ENCODE assay signal across 8 cellular contexts in genomic region chr2:168136392-168136977, GRCh38.
DNase-seq lines count a peak whose midpoint lies in the region; ATAC-seq, FAIRE-seq and TF ChIP-seq lines count a peak whose summit lies in the region.

No MANE protein-coding gene starts in this region.

- intact Hi-C loops in sciatic nerve (cut with DNase I): no loop called here

- TF ChIP-seq POLR2A in A549 (IDR thresholded peaks at IDR 0.05; ENCODE audit: low read length): no peak

- no peak overlapping the region for H3K9ac ChIP-seq in fibroblast of lung (ENCODE audit: insufficient read depth, low read length)

- no peaks in the 10 kb centered on the region for H3K79me2 ChIP-seq in fibroblast of lung (ENCODE audit: control insufficient read depth, insufficient read depth, low read length)

- peak; percentile 50 for TF ChIP-seq CTCF in A549 (IDR thresholded peaks at IDR 0.05)
- peak; percentile 39 for TF ChIP-seq CTCF in GM12864 (IDR thresholded peaks at IDR 0.05; ENCODE audit: low read depth, low read length, missing control alignments)
- peak in 1 of 2 donors; percentile 51 for TF ChIP-seq CTCF in fibroblast of lung (conservative IDR thresholded peaks at IDR 0.05 in 1 of 2, IDR thresholded peaks at IDR 0.05 in 1 of 2; ENCODE audit: low read depth in 1 of 2, low read length in 2 of 2)

- DNase-seq in A549 (ENCODE audit: low read depth in 1 of 2, low spot score in 1 of 2): peak; percentile 15 to 52
- no peak for DNase-seq in GM12864 (ENCODE audit: low read depth)
- peak; percentile 54 for DNase-seq in RPMI7951 (ENCODE audit: low read depth)
- DNase-seq in fibroblast of lung (ENCODE audit: low read depth in 2 of 2): peak; percentile 45 to 65
- DNase-seq in sciatic nerve (ENCODE audit: low spot score): no peak
- no peak for DNase-seq in DMS153 (lab: John Stamatoyannopoulos, UW)
- DNase-seq in cerebellar nuclear complex (lab: John Stamatoyannopoulos, UW): no peak

- H2AFZ ChIP-seq in fibroblast of lung (ENCODE audit: low read length): no peak overlapping the region

- FAIRE-seq in A549 (lab: Jason Lieb, UNC): no peak

- H3K4me3 ChIP-seq in A549: no peak overlapping the region
- H3K4me3 ChIP-seq in GM12864 (ENCODE audit: low read depth, low read length): no peak overlapping the region
- no peak overlapping the region for H3K4me3 ChIP-seq in fibroblast of lung (replicated peaks in 1 of 4; ENCODE audit: control extremely low read depth in 1 of 4, insufficient read depth in 1 of 4, low read depth in 3 of 4, low read length in 4 of 4)

- no peaks in the 10 kb centered on the region for H3K27me3 ChIP-seq in fibroblast of lung (ENCODE audit: control insufficient read depth, insufficient read depth, low read length)

- H3K4me1 ChIP-seq in A549 (peaks cover 10% of the 10 kb centered on the region), fibroblast of lung (ENCODE audit: control insufficient read depth, extremely low read depth, insufficient read depth, low read length) (peaks cover 4% of the 10 kb centered on the region)

- H4K20me1 ChIP-seq in fibroblast of lung (ENCODE audit: control insufficient read depth, extremely low read depth, insufficient read depth, low read length): no peaks in the 10 kb centered on the region

- no peak overlapping the region for H3K4me2 ChIP-seq in A549
- no peak overlapping the region for H3K4me2 ChIP-seq in fibroblast of lung (ENCODE audit: extremely low read depth, insufficient read depth, low read length)

- H3K9me3 ChIP-seq in A549: no peaks in the 10 kb centered on the region
- no peaks in the 10 kb centered on the region for H3K9me3 ChIP-seq in fibroblast of lung (ENCODE audit: control insufficient read depth, insufficient read depth, low read depth, low read length)

- 10% methylated on average over 2 of the region's 2 CpGs for WGBS in A549 (ENCODE audit: missing lambda C conversion rate)

- CTCF ChIA-PET in A549 (lab: Yijun Ruan, JAX): interaction anchor here (1.6 kb wide), 1 partner anchor 70 kb away, joined by 4 read pairs; no protein-coding TSS in a partner anchor

- no peak overlapping the region for H3K27ac ChIP-seq in A549
- H3K27ac ChIP-seq in fibroblast of lung (ENCODE audit: insufficient read depth, low read length): no peak overlapping the region

- ATAC-seq in A549: peak; percentile 39 to 70; a peak in 4 of 6 replicates
- peak; percentile 72 for ATAC-seq in HG03378 (IDR thresholded peaks at IDR 0.05; ENCODE audit: unreplicated experiment)
- ATAC-seq in sciatic nerve: peak; percentile 50

- TF ChIP-seq RAD21 in A549 (conservative IDR thresholded peaks at IDR 0.05 in 1 of 2, IDR thresholded peaks at IDR 0.05 in 1 of 2): peak; percentile 31 to 40; a peak in 2 of 5 replicates

- TF ChIP-seq EP300 in A549 (IDR thresholded peaks at IDR 0.05): no peak

- POLR2A ChIA-PET in A549 (lab: Yijun Ruan, JAX): no interaction called here

- peaks cover 2% of the 10 kb centered on the region for H3K36me3 ChIP-seq in fibroblast of lung (ENCODE audit: control insufficient read depth, insufficient read depth, low read length)

TF ChIP-seq in A549, 52 proteins besides CTCF, POLR2A, EP300 and RAD21:
- TF ChIP-seq JUNB (IDR thresholded peaks at IDR 0.05): no peak
- peak; percentile 39; the same call in 1 of the 3 replicates for TF ChIP-seq SMC3 (IDR thresholded peaks at IDR 0.05)
- no peak for TF ChIP-seq GATA3 (IDR thresholded peaks at IDR 0.05; ENCODE audit: borderline replicate concordance)
TF ChIP-seq in A549: peak in this region for 1.

Comparison
In these comparisons a context has a peak if more than half of its experiments do, and no peak if none do; other contexts are left out.
1. DNase-seq: peak in A549 (2 of 2), RPMI7951 (single experiment) and fibroblast of lung (2 of 2); none in GM12864 (single experiment), sciatic nerve (single experiment), DMS153 (single experiment) and cerebellar nuclear complex (0 of 2).
2. Peak in every context shown above with its lines, with median percentiles within 50 percentile points of each other: ATAC-seq.